In the genomic region with DNA sequence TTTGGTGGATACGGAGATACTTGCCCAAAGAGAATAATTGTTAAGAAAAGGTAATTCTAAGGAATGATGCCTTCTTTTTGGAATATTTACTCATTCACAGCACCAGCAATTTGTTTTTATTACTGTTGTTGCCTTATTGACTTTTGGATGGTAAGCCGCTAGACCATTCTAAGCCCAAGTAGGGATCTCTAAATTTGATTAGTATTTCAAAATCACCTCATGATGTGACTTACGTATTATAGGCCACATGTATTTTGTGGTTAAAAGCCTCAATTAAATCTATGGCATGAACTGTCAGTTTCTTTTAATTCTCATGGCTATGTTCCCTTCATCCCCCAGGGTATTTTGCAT, we compare ENCODE assay signal across 30 cellular contexts.
"Had no signal": no experiment of that assay in that cellular context is flagged by ENCODE, and none has a peak within 500 bp of the region (broad histone marks: within the 10 kb centered on the region; RNA-seq: fewer than 3 reads in every experiment).

No MANE protein-coding gene starts in this region.

- ATAC-seq: activated CD8-positive, alpha-beta memory T cell treated with anti-CD3 and anti-CD28 coated beads, Interleukin-2, amount 10 ng/mL, durations not matched to agents 7 days and 5 days; Panc1 had no signal

- H3K27ac Mint-ChIP-seq: activated B cell treated with CpG ODN at 0.5 μM for 24 hours; activated CD4-positive, alpha-beta memory T cell treated with anti-CD3 and anti-CD28 coated beads for 36 hours; activated CD8-positive, alpha-beta memory T cell treated with anti-CD3 and anti-CD28 coated beads, Interleukin-2, amount 10 ng/mL, durations not matched to agents 7 days and 5 days; T-helper 1 cell treated with Interleukin-12 subunit alpha and Interleukin-12 subunit beta and Interleukin-4 antibody, amounts not matched to agents 30 μg/mL and 1 μg/mL, for 36 hours had no signal

- H3K36me3 Mint-ChIP-seq: activated CD4-positive, alpha-beta memory T cell treated with anti-CD3 and anti-CD28 coated beads for 36 hours had no signal

- H3K4me2 ChIP-seq: KMS-11, SK-N-SH had no signal

- H3K4me3 Mint-ChIP-seq: activated B cell treated with CpG ODN at 0.5 μM for 24 hours; activated CD4-positive, alpha-beta memory T cell treated with anti-CD3 and anti-CD28 coated beads for 36 hours; activated CD8-positive, alpha-beta memory T cell treated with anti-CD3 and anti-CD28 coated beads, Interleukin-2, amount 10 ng/mL, durations not matched to agents 7 days and 5 days; activated naive CD4-positive, alpha-beta T cell treated with anti-CD3 and anti-CD28 coated beads, Interleukin-2, amount 10 ng/mL, durations not matched to agents 7 days and 5 days; T-helper 1 cell treated with Interleukin-12 subunit alpha and Interleukin-12 subunit beta and Interleukin-4 antibody, amounts not matched to agents 30 μg/mL and 1 μg/mL, for 36 hours had no signal

- H3K27ac ChIP-seq: cardiac muscle cell, KMS-11, SJSA1, VCaP had no signal

- H3K36me3 ChIP-seq: cardiac muscle cell, SJSA1 had no signal

- H3K9me3 Mint-ChIP-seq: activated B cell treated with CpG ODN at 0.5 μM for 24 hours; activated CD4-positive, alpha-beta memory T cell treated with anti-CD3 and anti-CD28 coated beads for 36 hours had no signal

- H3K27me3 ChIP-seq: cardiac muscle cell, SJSA1 had no signal

- H3K9ac ChIP-seq: KMS-11, SK-N-SH had no signal

- DNase-seq: activated B cell treated with CpG ODN at 0.5 μM for 24 hours; activated CD4-positive, alpha-beta memory T cell treated with anti-CD3 and anti-CD28 coated beads for 36 hours; activated CD4-positive, alpha-beta T cell treated with anti-CD3 and anti-CD28 coated beads for 4 hours; activated CD4-positive, alpha-beta T cell treated with anti-CD3 and anti-CD28 coated beads, Interleukin-2, amount 50 U/mL, for 1 hour; activated CD4-positive, CD25-positive, alpha-beta regulatory T cell treated with anti-CD3 and anti-CD28 coated beads, Interleukin-2, amount 50 U/mL, for 72 hours; activated CD8-positive, alpha-beta memory T cell treated with anti-CD3 and anti-CD28 coated beads for 24 hours; activated CD8-positive, alpha-beta memory T cell treated with anti-CD3 and anti-CD28 coated beads, Interleukin-2, amount 10 ng/mL, durations not matched to agents 7 days and 5 days; activated CD8-positive, alpha-beta memory T cell treated with anti-CD3 and anti-CD28 coated beads, Interleukin-2, amount 50 U/mL, for 48 hours; activated effector memory CD4-positive, alpha-beta T cell treated with Interleukin-2 at 50 U/mL for 16 hours; activated naive CD4-positive, alpha-beta T cell treated with anti-CD3 and anti-CD28 coated beads, Interleukin-2, amount 10 ng/mL, durations not matched to agents 7 days and 5 days; activated T-cell treated with anti-CD3 and anti-CD28 coated beads, Interleukin-2, amount 50 U/mL, for 48 hours; amniotic stem cell; aorta; MM.1S; MV-4-11; NCI-H1092; NCI-H1436 treated with DMSO at 0.1 percent for 48 hours; NCI-H1694 treated with DMSO at 0.1 percent for 48 hours; NCI-H2029; NCI-H345; NCI-H524 treated with DMSO at 0.1 percent for 48 hours; SHP77 treated with DMSO at 0.1 percent for 48 hours; SK-N-SH; T-helper 9 cell had no signal

- H3K4me3 ChIP-seq: cardiac muscle cell, SJSA1 had no signal

- H3K4me1 ChIP-seq: SJSA1 had no signal

- H3K27me3 Mint-ChIP-seq: activated B cell treated with CpG ODN at 0.5 μM for 24 hours; activated CD4-positive, alpha-beta memory T cell treated with anti-CD3 and anti-CD28 coated beads for 36 hours; activated CD8-positive, alpha-beta memory T cell treated with anti-CD3 and anti-CD28 coated beads, Interleukin-2, amount 10 ng/mL, durations not matched to agents 7 days and 5 days; activated naive CD4-positive, alpha-beta T cell treated with anti-CD3 and anti-CD28 coated beads, Interleukin-2, amount 10 ng/mL, durations not matched to agents 7 days and 5 days had no signal

- H3K9me3 ChIP-seq: SJSA1, SK-N-SH had no signal
